In the genomic region with DNA sequence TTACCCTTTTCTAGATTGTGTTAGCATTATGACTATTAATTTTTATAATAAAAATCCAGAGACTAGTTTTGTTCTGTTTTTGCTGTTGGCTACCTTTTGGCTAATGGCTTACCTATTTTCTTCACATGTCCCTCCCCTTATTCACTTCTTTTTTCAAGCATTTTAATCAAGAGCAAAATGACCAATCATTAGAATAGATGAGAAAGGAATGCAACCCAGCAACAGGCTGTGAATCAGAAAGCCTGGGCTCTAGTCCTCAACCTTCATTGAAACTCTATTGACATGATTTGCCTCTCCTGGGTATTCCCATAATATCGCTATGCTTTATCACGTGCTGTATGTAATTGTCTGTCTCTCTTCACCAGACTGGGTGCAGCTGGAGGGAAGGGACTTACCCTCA, we compare ENCODE assay signal across 23 cellular contexts.
A peak's percentile ranks its signal among the peaks of the same experiment; 100 is the strongest.
DNase-seq lines count a peak whose midpoint lies in the region; ATAC-seq, FAIRE-seq and TF ChIP-seq lines count a peak whose summit lies in the region.
"Had no signal": no experiment of that assay in that cellular context is flagged by ENCODE, and none has a peak within 500 bp of the region (broad histone marks: within the 10 kb centered on the region; RNA-seq: fewer than 3 reads in every experiment).

No MANE protein-coding gene starts in this region.

- H3F3A ChIP-seq in smooth muscle cell (ENCODE audit: low read depth) = no peaks in the 10 kb centered on the region

- H4K20me1 ChIP-seq in hepatocyte (ENCODE audit: insufficient read depth, poor library complexity, severe bottlenecking) (no peaks in the 10 kb centered on the region), osteoblast (ENCODE audit: insufficient read depth, low read length) (no peaks in the 10 kb centered on the region), smooth muscle cell (ENCODE audit: low read depth) (no peaks in the 10 kb centered on the region)
- H4K20me1 ChIP-seq: BLaER1 treated with 17β-estradiol and CSF1 and Interleukin-3, amounts not matched to agents 10 nM and 100 nM had no signal

- H3K9me2 ChIP-seq in hepatocyte (replicated peaks; ENCODE audit: insufficient read depth) = no peaks in the 10 kb centered on the region
- H3K9me2 ChIP-seq: SK-N-SH had no signal

- H3K27me3 ChIP-seq in hepatocyte = no peaks in the 10 kb centered on the region
- H3K27me3 ChIP-seq in osteoblast (ENCODE audit: insufficient read depth, low read length) = no peaks in the 10 kb centered on the region
- H3K27me3 ChIP-seq in smooth muscle cell (ENCODE audit: low read depth) = no peaks in the 10 kb centered on the region

- TF ChIP-seq POLR2A in H54 (IDR thresholded peaks at IDR 0.05; ENCODE audit: low read depth, low read length) = no peak

- no peak overlapping the region for H3K4me3 ChIP-seq in hepatocyte
- H3K4me3 ChIP-seq in osteoblast (ENCODE audit: insufficient read depth, low read length) = no peak overlapping the region
- H3K4me3 ChIP-seq in smooth muscle cell = no peak overlapping the region
- H3K4me3 ChIP-seq: BLaER1 treated with 17β-estradiol and CSF1 and Interleukin-3, amounts not matched to agents 10 nM and 100 nM had no signal

- no peaks in the 10 kb centered on the region for H3K36me3 ChIP-seq in hepatocyte (replicated peaks; ENCODE audit: insufficient read depth, low read depth)
- no peaks in the 10 kb centered on the region for H3K36me3 ChIP-seq in osteoblast (ENCODE audit: insufficient read depth, low read length)
- no peaks in the 10 kb centered on the region for H3K36me3 ChIP-seq in smooth muscle cell (ENCODE audit: low read depth)
- H3K36me3 ChIP-seq: BLaER1 treated with 17β-estradiol and CSF1 and Interleukin-3, amounts not matched to agents 10 nM and 100 nM had no signal

- WGBS in hepatocyte (ENCODE audit: low lambda C conversion rate, missing lambda C conversion rate) = 88% methylated on average over 2 of the region's 2 CpGs
- WGBS in smooth muscle cell (ENCODE audit: low lambda C conversion rate) = 100% methylated on average over 2 of the region's 2 CpGs

- H2AFZ ChIP-seq in hepatocyte (no peak overlapping the region), osteoblast (ENCODE audit: low read length) (no peak overlapping the region), smooth muscle cell (ENCODE audit: low read depth) (no peak overlapping the region)

- peak overlapping the region; percentile 51; the same call in 1 of the 2 replicates for H3K27ac ChIP-seq in VCaP
- peak overlapping the region; percentile 66 for H3K27ac ChIP-seq in hepatocyte
- H3K27ac ChIP-seq in osteoblast (ENCODE audit: low read depth, low read length) = peak overlapping the region; percentile 94
- H3K27ac ChIP-seq in smooth muscle cell (ENCODE audit: low read depth) = no peak overlapping the region
- H3K27ac ChIP-seq: BLaER1 treated with 17β-estradiol and CSF1 and Interleukin-3, amounts not matched to agents 10 nM and 100 nM; KMS-11 had no signal

- no peaks in the 10 kb centered on the region for H3K9me3 ChIP-seq in hepatocyte (ENCODE audit: low read depth)
- no peaks in the 10 kb centered on the region for H3K9me3 ChIP-seq in osteoblast (ENCODE audit: low read depth, low read length)
- no peaks in the 10 kb centered on the region for H3K9me3 ChIP-seq in smooth muscle cell (replicated peaks; ENCODE audit: low read depth)
- H3K9me3 ChIP-seq: BLaER1 treated with 17β-estradiol and CSF1 and Interleukin-3, amounts not matched to agents 10 nM and 100 nM; SK-N-SH had no signal

- DNase-seq in H54 (ENCODE audit: insufficient read length, low spot score) (no peak), hepatocyte (ENCODE audit: low spot score) (no peak), osteoblast (ENCODE audit: insufficient read length, low spot score, missing footprints) (no peak), smooth muscle cell (lab: John Stamatoyannopoulos, UW; ENCODE audit: unreplicated experiment) (no peak), T-helper 2 cell (no peak), NCI-H187 (lab: John Stamatoyannopoulos, UW) (no peak)
- DNase-seq: AML-193; CD4-positive, alpha-beta memory T cell; COR-L47; DMS53; H7; NCI-H1048; NCI-H1694; NCI-H2081 treated with DMSO at 0.1 percent for 48 hours; NCI-H524; NCI-H748 treated with DMSO at 0.1 percent for 48 hours; SK-N-SH had no signal

- FAIRE-seq in H54 (lab: Jason Lieb, UNC) = peak; percentile 45
- FAIRE-seq: A204.1, HTR-8/SVneo had no signal

- ATAC-seq in HG03460 (IDR thresholded peaks at IDR 0.05; ENCODE audit: unreplicated experiment) = no peak

- no peak overlapping the region for H3K9ac ChIP-seq in smooth muscle cell (ENCODE audit: low read depth)
- H3K9ac ChIP-seq: BLaER1 treated with 17β-estradiol and CSF1 and Interleukin-3, amounts not matched to agents 10 nM and 100 nM; KMS-11; SK-N-SH had no signal

- H3K4me2 ChIP-seq in hepatocyte = peak overlapping the region; percentile 32
- H3K4me2 ChIP-seq in osteoblast (ENCODE audit: insufficient read depth, low read length) = no peak overlapping the region
- no peak overlapping the region for H3K4me2 ChIP-seq in smooth muscle cell
- H3K4me2 ChIP-seq: BLaER1 treated with 17β-estradiol and CSF1 and Interleukin-3, amounts not matched to agents 10 nM and 100 nM; KMS-11; SK-N-SH had no signal

- peaks cover 23% of the 10 kb centered on the region for H3K4me1 ChIP-seq in hepatocyte (ENCODE audit: insufficient read depth)
- H3K4me1 ChIP-seq in osteoblast (ENCODE audit: insufficient read depth, low read length) = peaks cover 67% of the 10 kb centered on the region
- H3K4me1 ChIP-seq in smooth muscle cell (ENCODE audit: low read depth) = peaks cover 11% of the 10 kb centered on the region

- H3K79me2 ChIP-seq in hepatocyte (no peaks in the 10 kb centered on the region), osteoblast (ENCODE audit: insufficient read depth, low read length) (no peaks in the 10 kb centered on the region), smooth muscle cell (ENCODE audit: low read depth) (no peaks in the 10 kb centered on the region)

- no peak for TF ChIP-seq CTCF in VCaP (conservative IDR thresholded peaks at IDR 0.05)
- TF ChIP-seq CTCF in hepatocyte (IDR thresholded peaks at IDR 0.05; ENCODE audit: poor library complexity) = no peak
- no peak for TF ChIP-seq CTCF in osteoblast (IDR thresholded peaks at IDR 0.05; ENCODE audit: extremely low read depth, low read depth, low read length)
- TF ChIP-seq CTCF in smooth muscle cell (IDR thresholded peaks at IDR 0.05; ENCODE audit: borderline replicate concordance, insufficient read depth, poor library complexity, severe bottlenecking) = no peak
